8 cellular contexts compared by ENCODE assay signal in the genomic region with DNA sequence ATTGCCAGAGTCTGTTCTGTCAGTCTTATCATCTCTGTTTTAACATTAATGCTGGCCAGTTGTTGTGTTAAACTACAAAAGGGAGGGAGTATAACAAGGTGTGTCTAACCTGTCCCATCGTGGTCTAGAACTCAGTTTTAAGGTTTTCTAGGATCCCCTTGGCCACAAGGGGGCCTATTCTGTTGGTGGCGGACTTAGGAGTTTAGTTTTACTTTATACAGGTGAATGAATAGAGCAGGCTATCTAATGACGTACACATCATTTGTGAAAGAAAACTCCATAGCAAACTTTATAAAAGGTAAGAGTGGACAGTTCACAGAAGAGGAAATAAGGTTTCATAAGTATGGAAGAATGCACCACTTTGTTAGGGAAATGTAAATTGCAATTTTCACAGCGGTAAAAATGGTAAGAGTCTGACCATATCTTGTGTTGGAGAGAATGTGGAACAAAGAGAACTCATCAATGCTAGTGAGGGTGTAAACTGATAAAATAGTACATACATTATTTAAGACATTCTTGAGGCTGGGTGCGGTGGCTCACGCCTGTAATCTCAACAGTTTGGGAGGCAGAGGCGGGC. TPM values are rescaled to one million over a fixed set of nuclear protein-coding genes. Genes with fewer than 3 reads are reported as not detected.
DNase-seq lines count a peak whose midpoint lies in the region; ATAC-seq, FAIRE-seq and TF ChIP-seq lines count a peak whose summit lies in the region.

No MANE protein-coding gene starts in this region.

- H3K36me3 ChIP-seq in OCI-LY3 (replicated peaks; ENCODE audit: low read depth, low read length): peaks cover 8% of the 10 kb centered on the region
- peaks cover 0 to 3% (median under 1%) of the 10 kb centered on the region in 4 donors for H3K36me3 ChIP-seq in right lobe of liver

- peak; percentile 58 for DNase-seq in stimulated activated CD4-positive, alpha-beta T cell treated with anti-CD3 and anti-CD28 coated beads, Interleukin-15, amount 100 ng/mL, for 24 hours
- no peak for DNase-seq in stimulated activated CD4-positive, alpha-beta T cell treated with anti-CD3 and anti-CD28 coated beads, Interleukin-12 subunit alpha, Interleukin-12 subunit beta, amount 100 ng/mL, for 4 hours
- DNase-seq in right lobe of liver (no peak), HTR-8/SVneo (ENCODE audit: insufficient read length, low spot score) (no peak), NCI-H446 (lab: John Stamatoyannopoulos, UW) (no peak), NCI-H1092 treated with DMSO at 0.1 percent for 48 hours (lab: John Stamatoyannopoulos, UW) (no peak)

- H3K4me3 Mint-ChIP-seq in activated naive CD8-positive, alpha-beta T cell: peak overlapping the region; percentile 57

- no peaks in the 10 kb centered on the region for H3K27me3 Mint-ChIP-seq in activated naive CD8-positive, alpha-beta T cell

- no peaks in the 10 kb centered on the region for H4K20me1 ChIP-seq in OCI-LY3 (ENCODE audit: insufficient read depth, low read length)

- peak overlapping the region; percentile 63; the same call in 1 of the 2 replicates for H2AFZ ChIP-seq in OCI-LY3 (ENCODE audit: low read depth, low read length)

- TF ChIP-seq CTCF in OCI-LY3 (IDR thresholded peaks at IDR 0.05; ENCODE audit: low read depth, low read length) (peak; percentile 80), right lobe of liver (IDR thresholded peaks at IDR 0.05) (peak; percentile 55 to 64 (median 58))

- no peak overlapping the region for H3K27ac Mint-ChIP-seq in activated naive CD8-positive, alpha-beta T cell

- peak; percentile 24 to 53 (median 39) for ATAC-seq in right lobe of liver

- no peak for FAIRE-seq in HTR-8/SVneo (lab: Jason Lieb, UNC)

- peaks cover 25% of the 10 kb centered on the region for H3K79me2 ChIP-seq in OCI-LY3 (ENCODE audit: low read length)

- peaks cover 3% of the 10 kb centered on the region for H3K36me3 Mint-ChIP-seq in activated naive CD8-positive, alpha-beta T cell

- H3K9ac ChIP-seq in OCI-LY3 (ENCODE audit: low read length): no peak overlapping the region

- no peak overlapping the region for H3K27ac ChIP-seq in OCI-LY3 (ENCODE audit: low read length)
- peak overlapping the region in 1 of 3 donors; percentile 95 for H3K27ac ChIP-seq in right lobe of liver

- peaks cover 32% of the 10 kb centered on the region for H3K4me1 Mint-ChIP-seq in activated naive CD8-positive, alpha-beta T cell (ENCODE audit: low read depth)

- H3K4me3 ChIP-seq in OCI-LY3 (ENCODE audit: low read length) (peak overlapping the region; percentile 53), right lobe of liver (no peak overlapping the region)

- no peak for TF ChIP-seq POLR2A in right lobe of liver (IDR thresholded peaks at IDR 0.05)

- H3K9me3 ChIP-seq in OCI-LY3 (ENCODE audit: insufficient read depth, low read length) (no peaks in the 10 kb centered on the region), right lobe of liver (no peaks in the 10 kb centered on the region)

- whole genome bisulfite sequencing in right lobe of liver (ENCODE audit: insufficient coverage, low coverage, low lambda C conversion rate, missing lambda C conversion rate): 56% methylated on average over 7 of the region's 7 CpGs

- intact Hi-C loops in right lobe of liver (cut with DNase I): no loop called here

- H3K4me1 ChIP-seq in OCI-LY3 (ENCODE audit: low read length): peaks cover 18% of the 10 kb centered on the region
- peaks cover 0 to 19% (median 6%) of the 10 kb centered on the region in 4 donors for H3K4me1 ChIP-seq in right lobe of liver

- H3K4me2 ChIP-seq in OCI-LY3 (ENCODE audit: low read length): peak overlapping the region; percentile 65

- no peaks in the 10 kb centered on the region for H3K9me3 Mint-ChIP-seq in activated naive CD8-positive, alpha-beta T cell (ENCODE audit: low read depth)

- H3K27me3 ChIP-seq in OCI-LY3 (ENCODE audit: low read depth, low read length) (no peaks in the 10 kb centered on the region), right lobe of liver (no peaks in the 10 kb centered on the region)

RNA-seq across cellular contexts. Expression of gene ATF6, which starts 2.5 kb away (rescaled TPM):
- total RNA-seq in right lobe of liver: 10 to 100 TPM; 16.5 to 24.4 (median 20.4) TPM

RNA-seq across cellular contexts. Expression of gene DUSP12, which starts 14.0 kb away (rescaled TPM):
- 1 to 10 TPM; 4.0 to 7.1 (median 4.7) TPM for total RNA-seq in right lobe of liver

RNA-seq across cellular contexts. Expression of gene FCRLB, which starts 42.3 kb away (rescaled TPM):
- under 1 TPM; 0.14 to 0.99 (median 0.37) TPM for total RNA-seq in right lobe of liver

RNA-seq across cellular contexts. Expression of gene FCRLA, which starts 56.6 kb away (rescaled TPM):
- under 1 TPM in 1 of 6 experiments, not detected in 5; 0.20 TPM for total RNA-seq in right lobe of liver
